Comparison of ENCODE assay signal across 1 cellular context in genomic region chr10:110571093-110571743, GRCh38.
TF ChIP-seq lines count a peak whose summit lies in the region.

No MANE protein-coding gene starts in this region.

TF ChIP-seq in GM12878, 131 proteins besides CTCF, POLR2A, EP300 and RAD21:
- no peak for TF ChIP-seq CUX1 (IDR thresholded peaks at IDR 0.05; ENCODE audit: insufficient replicate concordance, low read depth, low read length)
- no peak for TF ChIP-seq JUND (IDR thresholded peaks at IDR 0.05; ENCODE audit: low read depth, low read length)
- no peak for TF ChIP-seq STAT3 (IDR thresholded peaks at IDR 0.05; ENCODE audit: low read depth, low read length)
- TF ChIP-seq NFXL1 (IDR thresholded peaks at IDR 0.05; ENCODE audit: borderline replicate concordance), result no peak
- TF ChIP-seq ZBTB4 (CRISPR knock-in tag; IDR thresholded peaks at IDR 0.05), result no peak
- no peak for TF ChIP-seq EED (IDR thresholded peaks at IDR 0.05; ENCODE audit: low read depth)
- no peak for TF ChIP-seq SP1 (IDR thresholded peaks at IDR 0.05; ENCODE audit: low read depth, low read length)
- no peak for TF ChIP-seq KDM1A (IDR thresholded peaks at IDR 0.05; ENCODE audit: borderline replicate concordance)
- no peak for TF ChIP-seq SMAD1 (IDR thresholded peaks at IDR 0.05; ENCODE audit: low read depth, partially characterized antibody)
- no peak for TF ChIP-seq DPF2 (IDR thresholded peaks at IDR 0.05)
- TF ChIP-seq NR2C2 (IDR thresholded peaks at IDR 0.05; ENCODE audit: borderline replicate concordance, control insufficient read depth, insufficient read length, low read depth), result no peak
- TF ChIP-seq ATF2 (IDR thresholded peaks at IDR 0.05; ENCODE audit: low read length), result no peak
- no peak for TF ChIP-seq RFX5 (IDR thresholded peaks at IDR 0.05; ENCODE audit: low read depth, low read length)
- TF ChIP-seq NR2C1 (IDR thresholded peaks at IDR 0.05), result no peak
- TF ChIP-seq JUNB (IDR thresholded peaks at IDR 0.05), result no peak
- no peak for TF ChIP-seq TAF1 (IDR thresholded peaks at IDR 0.05; ENCODE audit: borderline replicate concordance, low read depth, low read length)
- no peak for TF ChIP-seq YY1 (IDR thresholded peaks at IDR 0.05; ENCODE audit: low read depth, low read length)
- TF ChIP-seq MTA3 (IDR thresholded peaks at IDR 0.05; ENCODE audit: borderline replicate concordance, low read length), result no peak
- TF ChIP-seq PAX5 (IDR thresholded peaks at IDR 0.05; ENCODE audit: borderline replicate concordance, low read depth, low read length), result no peak
